1 cellular context compared by ENCODE assay signal in genomic region chr17:28426081-28426519, GRCh38.
TF ChIP-seq lines count a peak whose summit lies in the region.

No MANE protein-coding gene starts in this region.

TF ChIP-seq in WTC11, 78 proteins besides CTCF, POLR2A, EP300 and RAD21 (continued from another document):
- TF ChIP-seq ZNF532 (CRISPR knock-in tag; IDR thresholded peaks at IDR 0.05; ENCODE audit: borderline replicate concordance): no peak
- TF ChIP-seq ZNF281 (CRISPR knock-in tag; IDR thresholded peaks at IDR 0.05): no peak
- TF ChIP-seq ELF4 (CRISPR knock-in tag; IDR thresholded peaks at IDR 0.05; ENCODE audit: low read depth): no peak
- no peak for TF ChIP-seq GTF2I (CRISPR knock-in tag; conservative IDR thresholded peaks at IDR 0.05)
